ENCODE assay signal across 9 cellular contexts in the genomic region with DNA sequence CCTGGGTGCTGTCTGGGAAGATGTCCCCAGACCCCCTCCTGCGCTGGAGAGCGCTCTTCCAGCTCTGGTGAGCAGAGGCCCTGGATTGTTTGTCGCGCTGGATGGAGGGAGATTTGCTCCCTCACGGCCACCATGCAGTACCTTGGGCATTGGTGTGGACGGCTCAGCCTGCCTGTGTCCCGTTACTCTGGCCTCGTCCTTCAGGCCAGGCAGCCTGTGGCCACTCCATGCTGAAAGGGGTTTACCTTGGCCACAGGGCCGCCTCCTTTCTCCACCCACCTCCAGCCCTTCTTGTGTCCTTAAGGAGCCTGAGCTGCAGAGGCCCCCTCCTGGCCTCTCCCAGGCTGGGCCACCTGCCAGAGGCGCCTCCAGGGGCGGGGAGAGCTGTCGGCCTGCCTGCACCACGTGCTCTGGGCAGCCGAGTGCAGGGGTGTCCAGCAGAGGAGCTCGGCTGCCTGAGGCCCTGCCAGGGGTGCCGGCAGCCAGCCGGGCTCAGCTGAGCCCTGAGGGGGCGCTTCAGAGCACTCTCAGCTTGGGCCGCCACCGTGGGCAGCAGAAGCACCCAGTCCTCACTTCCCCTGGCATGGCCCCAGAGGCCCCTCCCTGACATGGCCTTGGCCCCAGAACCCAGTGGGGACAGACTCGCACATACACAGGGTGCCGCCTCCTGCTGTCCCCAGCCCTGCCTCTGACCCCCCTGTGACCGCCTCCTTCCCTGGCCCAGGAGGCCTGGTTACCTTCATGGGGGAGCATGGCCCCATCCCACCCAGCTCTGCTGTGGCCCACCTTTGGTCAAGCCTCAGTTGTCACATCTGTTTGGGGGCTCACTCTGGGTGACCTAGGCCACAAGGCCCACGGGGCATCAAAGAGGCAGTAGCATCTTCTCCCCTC. TPM values are rescaled to one million over a fixed set of nuclear protein-coding genes. Genes with fewer than 3 reads are reported as not detected.
DNase-seq lines count a peak whose midpoint lies in the region; ATAC-seq lines count a peak whose summit lies in the region.
"Had no signal": no experiment of that assay in that cellular context is flagged by ENCODE, and none has a peak within 500 bp of the region (broad histone marks: within the 10 kb centered on the region; RNA-seq: fewer than 3 reads in every experiment).

No MANE protein-coding gene starts in this region.

- peaks cover 37% of the 10 kb centered on the region for H3K4me1 ChIP-seq in mesodermal cell (ENCODE audit: control insufficient read depth, insufficient read depth, low read length, poor library complexity, severe bottlenecking)

- no peak for ATAC-seq in stimulated activated naive CD8-positive, alpha-beta T cell treated with anti-CD3 and anti-CD28 coated beads, Interleukin-15, amount 100 ng/mL, for 72 hours
- no peak for ATAC-seq in HG02763 (IDR thresholded peaks at IDR 0.05; ENCODE audit: unreplicated experiment)

- H3K27me3 Mint-ChIP-seq in stimulated activated naive CD8-positive, alpha-beta T cell treated with anti-CD3 and anti-CD28 coated beads, Interleukin-15, amount 100 ng/mL, for 72 hours, result peaks cover 31% of the 10 kb centered on the region

- no peak overlapping the region for H3K27ac Mint-ChIP-seq in stimulated activated naive CD8-positive, alpha-beta T cell treated with anti-CD3 and anti-CD28 coated beads, Interleukin-15, amount 100 ng/mL, for 72 hours

- DNase-seq in NCI-H1417 (lab: John Stamatoyannopoulos, UW), result peak in 2 of 3 experiments; percentile 72 to 75
- no peak for DNase-seq in NCI-H1417 treated with DMSO at 0.1 percent for 48 hours (lab: John Stamatoyannopoulos, UW)
- DNase-seq in NCI-H69 (lab: John Stamatoyannopoulos, UW), result peak; percentile 39
- DNase-seq in ecto neural progenitor cell (ENCODE audit: low spot score), result peak; percentile 55
- no peak for DNase-seq in HuH-7 (ENCODE audit: low spot score)
- no peak for DNase-seq in stimulated activated naive CD8-positive, alpha-beta T cell treated with anti-CD3 and anti-CD28 coated beads, Interleukin-15, amount 100 ng/mL, for 72 hours

- peaks cover 73% of the 10 kb centered on the region for H3K36me3 ChIP-seq in mesodermal cell (ENCODE audit: control insufficient read depth, insufficient read depth, low read length)
- H3K36me3 ChIP-seq: BLaER1 treated with 17β-estradiol and CSF1 and Interleukin-3, amounts not matched to agents 10 nM and 100 nM had no signal

- peak overlapping the region; percentile 78 for H3K27ac ChIP-seq in mesodermal cell (ENCODE audit: low read depth, low read length, severe bottlenecking)
- H3K27ac ChIP-seq: BLaER1 treated with 17β-estradiol and CSF1 and Interleukin-3, amounts not matched to agents 10 nM and 100 nM had no signal

- H3K9me3 ChIP-seq in mesodermal cell (ENCODE audit: control insufficient read depth, low read length), result no peaks in the 10 kb centered on the region
- H3K9me3 ChIP-seq: BLaER1 treated with 17β-estradiol and CSF1 and Interleukin-3, amounts not matched to agents 10 nM and 100 nM had no signal

- peak overlapping the region; percentile 97 for H3K4me3 ChIP-seq in mesodermal cell (ENCODE audit: extremely low read depth, insufficient read depth, low read length, poor library complexity, severe bottlenecking)

- H3K4me3 Mint-ChIP-seq in stimulated activated naive CD8-positive, alpha-beta T cell treated with anti-CD3 and anti-CD28 coated beads, Interleukin-15, amount 100 ng/mL, for 72 hours, result peak overlapping the region in 1 of 2 donors; percentile 55

- no peaks in the 10 kb centered on the region for H3K9me3 Mint-ChIP-seq in stimulated activated naive CD8-positive, alpha-beta T cell treated with anti-CD3 and anti-CD28 coated beads, Interleukin-15, amount 100 ng/mL, for 72 hours

- 78 to 87% methylated on average over 19 to 24 of the region's 24 CpGs for WGBS in mesodermal cell (ENCODE audit: insufficient coverage in 2 of 2), 2 experiments

- peaks cover 22% of the 10 kb centered on the region for H3K4me1 Mint-ChIP-seq in stimulated activated naive CD8-positive, alpha-beta T cell treated with anti-CD3 and anti-CD28 coated beads, Interleukin-15, amount 100 ng/mL, for 72 hours

RNA-seq across cellular contexts. Expression of gene CCND1, which starts 3.4 kb away (rescaled TPM):
- polyA plus RNA-seq in mesodermal cell (2013, experiment 1 of 2), result 278 TPM
- 285 TPM for polyA plus RNA-seq in mesodermal cell (2013, experiment 2 of 2)

RNA-seq across cellular contexts. Expression of gene LTO1, which starts 30.8 kb away (rescaled TPM):
- 12.1 TPM for polyA plus RNA-seq in mesodermal cell (2013, experiment 1 of 2)
- polyA plus RNA-seq in mesodermal cell (2013, experiment 2 of 2), result 13.3 TPM

RNA-seq across cellular contexts. Expression of gene FGF19, which starts 59.5 kb away (rescaled TPM):
- 14.5 TPM for polyA plus RNA-seq in mesodermal cell (2013, experiment 1 of 2)
- polyA plus RNA-seq in mesodermal cell (2013, experiment 2 of 2), result 20.7 TPM

Comparison
In these comparisons a context has a peak if more than half of its experiments do, and no peak if none do; other contexts are left out.
1. DNase-seq: peak in NCI-H1417 (2 of 3), NCI-H69 (single experiment) and ecto neural progenitor cell (single experiment); none in NCI-H1417 treated with DMSO at 0.1 percent for 48 hours (single experiment), HuH-7 (single experiment) and stimulated activated naive CD8-positive, alpha-beta T cell treated with anti-CD3 and anti-CD28 coated beads, Interleukin-15, amount 100 ng/mL, for 72 hours (0 of 2).